ENCODE assay signal across 19 cellular contexts in the genomic region with DNA sequence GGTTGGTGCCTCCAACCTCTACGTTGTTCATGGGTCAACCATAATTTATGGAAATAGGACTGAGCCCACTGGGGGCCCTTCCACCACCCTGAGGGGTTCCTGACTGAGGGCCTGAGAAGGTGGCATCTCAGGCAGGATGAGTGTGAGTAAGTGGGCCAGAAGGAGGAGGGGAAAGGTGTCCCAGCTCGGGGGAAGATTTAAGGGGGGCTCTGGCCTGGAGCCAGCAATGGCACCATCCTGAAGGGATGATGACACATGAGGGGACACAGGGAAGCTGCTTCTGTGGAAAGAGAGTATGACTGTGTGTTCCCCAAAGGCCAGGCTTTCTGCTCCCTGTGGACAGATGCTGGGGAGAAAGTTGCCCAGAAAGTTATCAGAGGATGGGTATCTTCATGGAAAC. TPM values are rescaled to one million over a fixed set of nuclear protein-coding genes. Genes with fewer than 3 reads are reported as not detected.
"Had no signal": no experiment of that assay in that cellular context is flagged by ENCODE, and none has a peak within 500 bp of the region (broad histone marks: within the 10 kb centered on the region; RNA-seq: fewer than 3 reads in every experiment).

No MANE protein-coding gene starts in this region.

- H3K27ac ChIP-seq: colonic mucosa, hepatocyte, neutrophil had no signal

- H2AFZ ChIP-seq: hepatocyte had no signal

- H3K27me3 ChIP-seq: colonic mucosa, hepatocyte, thyroid gland, upper lobe of left lung, uterus had no signal

- H3K9me3 ChIP-seq: colonic mucosa, left ventricle myocardium inferior, neutrophil, thyroid gland, upper lobe of left lung, uterus had no signal

- H3K36me3 Mint-ChIP-seq: naive B cell had no signal

- H3K4me3 ChIP-seq: colonic mucosa, hepatocyte, left ventricle myocardium inferior, lung, smooth muscle cell, thyroid gland, upper lobe of left lung, uterus had no signal

- H3K27me3 Mint-ChIP-seq: naive B cell had no signal

- H3K4me2 ChIP-seq: hepatocyte, smooth muscle cell had no signal

- ATAC-seq: left cardiac atrium had no signal

- DNase-seq: colonic mucosa; effector CD8-positive, alpha-beta T cell; foreskin melanocyte; head of caudate nucleus; kidney; left cardiac atrium; left ventricle myocardium inferior; mesendoderm; naive B cell; stimulated activated CD4-positive, alpha-beta T cell treated with anti-CD3 and anti-CD28 coated beads, Interleukin-2, amount 100 ng/mL, for 48 hours; stimulated activated naive CD4-positive, alpha-beta T cell treated with Interleukin-2 at 50 U/mL for 16 hours; thyroid gland; upper lobe of left lung; uterus had no signal

- H3K4me3 Mint-ChIP-seq: nephron had no signal

- H3K36me3 ChIP-seq: colonic mucosa, left ventricle myocardium inferior, neutrophil, thyroid gland, upper lobe of left lung, uterus had no signal

RNA-seq across cellular contexts. Expression of gene MYL4, which starts 18.7 kb away (rescaled TPM):
- total RNA-seq: kidney had no signal
